In genomic region chr9:131875828-131876485, GRCh38 we compare ENCODE assay signal across 15 cellular contexts.
DNase-seq lines count a peak whose midpoint lies in the region; ATAC-seq, FAIRE-seq and TF ChIP-seq lines count a peak whose summit lies in the region.
"Had no signal": no experiment of that assay in that cellular context is flagged by ENCODE, and none has a peak within 500 bp of the region (broad histone marks: within the 10 kb centered on the region; RNA-seq: fewer than 3 reads in every experiment).

No MANE protein-coding gene starts in this region.

- H3K4me2 ChIP-seq in astrocyte (ENCODE audit: low read length), result peak overlapping the region; percentile 30
- H3K4me2 ChIP-seq: KMS-11 had no signal

- H3K4me3 Mint-ChIP-seq in astrocyte (ENCODE audit: unreplicated experiment), result no peak overlapping the region
- no peak overlapping the region for H3K4me3 Mint-ChIP-seq in natural killer cell treated with Interleukin-12 subunit alpha and Interleukin-12 subunit beta and Interleukin-15 and Interleukin-18, amount 100 ng/mL, for 72 hours

- no peaks in the 10 kb centered on the region for H3K36me3 ChIP-seq in astrocyte (ENCODE audit: insufficient read depth, low read length)

- no peak overlapping the region for H3K9ac ChIP-seq in astrocyte (ENCODE audit: low read length)
- H3K9ac ChIP-seq: KMS-11 had no signal

- TF ChIP-seq CTCF in astrocyte (IDR thresholded peaks at IDR 0.05; ENCODE audit: insufficient read depth, low read depth, low read length), result no peak

- no peaks in the 10 kb centered on the region for H3K79me2 ChIP-seq in astrocyte (ENCODE audit: insufficient read depth, low read length)

- FAIRE-seq in astrocyte (lab: Jason Lieb, UNC), result no peak
- FAIRE-seq: keratinocyte had no signal

- H3K27me3 ChIP-seq in astrocyte (ENCODE audit: insufficient read depth, low read length), result no peaks in the 10 kb centered on the region
- H3K27me3 ChIP-seq: sigmoid colon, tibial nerve had no signal

- H3K36me3 Mint-ChIP-seq in astrocyte (ENCODE audit: low read depth, unreplicated experiment), result peaks cover 9% of the 10 kb centered on the region
- H3K36me3 Mint-ChIP-seq in natural killer cell treated with Interleukin-12 subunit alpha and Interleukin-12 subunit beta and Interleukin-15 and Interleukin-18, amount 100 ng/mL, for 72 hours, result no peaks in the 10 kb centered on the region

- H3K27me3 Mint-ChIP-seq in astrocyte (ENCODE audit: low read depth, unreplicated experiment), result no peaks in the 10 kb centered on the region
- no peaks in the 10 kb centered on the region for H3K27me3 Mint-ChIP-seq in natural killer cell treated with Interleukin-12 subunit alpha and Interleukin-12 subunit beta and Interleukin-15 and Interleukin-18, amount 100 ng/mL, for 72 hours

- H3K27ac Mint-ChIP-seq in astrocyte (ENCODE audit: unreplicated experiment), result no peak overlapping the region
- H3K27ac Mint-ChIP-seq in natural killer cell treated with Interleukin-12 subunit alpha and Interleukin-12 subunit beta and Interleukin-15 and Interleukin-18, amount 100 ng/mL, for 72 hours, result no peak overlapping the region

- no peak overlapping the region for H3K4me3 ChIP-seq in Jurkat, Clone E6-1 (ENCODE audit: low read length)
- no peak overlapping the region for H3K4me3 ChIP-seq in astrocyte (ENCODE audit: insufficient read depth, low read depth, low read length)
- H3K4me3 ChIP-seq: sigmoid colon, tibial nerve had no signal

- ATAC-seq in natural killer cell treated with Interleukin-12 subunit alpha and Interleukin-12 subunit beta and Interleukin-15 and Interleukin-18, amount 100 ng/mL, for 72 hours, result peak; percentile 36 to 76

- no peaks in the 10 kb centered on the region for H3K9me3 ChIP-seq in astrocyte (ENCODE audit: insufficient read depth, low read depth, low read length)
- H3K9me3 ChIP-seq: sigmoid colon, tibial nerve had no signal

- peaks cover 7% of the 10 kb centered on the region for H3K4me1 ChIP-seq in astrocyte (ENCODE audit: insufficient read depth, low read length)
- H3K4me1 ChIP-seq: sigmoid colon, tibial nerve had no signal

- no peaks in the 10 kb centered on the region for H3K9me3 Mint-ChIP-seq in astrocyte (ENCODE audit: unreplicated experiment)
- no peaks in the 10 kb centered on the region for H3K9me3 Mint-ChIP-seq in natural killer cell treated with Interleukin-12 subunit alpha and Interleukin-12 subunit beta and Interleukin-15 and Interleukin-18, amount 100 ng/mL, for 72 hours

- H4K20me1 ChIP-seq in astrocyte (ENCODE audit: insufficient read depth, low read length), result peaks cover 56% of the 10 kb centered on the region

- H2AFZ ChIP-seq in astrocyte (ENCODE audit: low read depth, low read length), result no peak overlapping the region

- DNase-seq in GM03348 (ENCODE audit: low spot score) (peak; percentile 37), astrocyte (ENCODE audit: low read depth) (peak; percentile 29), NCI-H510A treated with DMSO at 0.1 percent for 48 hours (lab: John Stamatoyannopoulos, UW) (no peak)
- peak; percentile 25 for DNase-seq in Jurkat, Clone E6-1 (ENCODE audit: low read depth, low spot score)
- peak; percentile 44 for DNase-seq in natural killer cell treated with Interleukin-12 subunit alpha and Interleukin-12 subunit beta and Interleukin-15 and Interleukin-18, amount 100 ng/mL, for 72 hours (ENCODE audit: low spot score)
- DNase-seq in activated CD8-positive, alpha-beta memory T cell treated with anti-CD3 and anti-CD28 coated beads for 24 hours, result no peak
- no peak for DNase-seq in stimulated activated CD4-positive, alpha-beta T cell treated with anti-CD3 and anti-CD28 coated beads, Interleukin-4, amount 100 ng/mL, for 1 hour
- no peak for DNase-seq in NK-92 treated with Interleukin-12 subunit alpha and Interleukin-12 subunit beta, amount 100 ng/mL, for 24 hours (lab: John Stamatoyannopoulos, UW)
- DNase-seq: Calu3, GOT3, RPMI8226, sigmoid colon had no signal

- H3K4me1 Mint-ChIP-seq in astrocyte (ENCODE audit: low read depth, unreplicated experiment), result no peaks in the 10 kb centered on the region
- H3K4me1 Mint-ChIP-seq in natural killer cell treated with Interleukin-12 subunit alpha and Interleukin-12 subunit beta and Interleukin-15 and Interleukin-18, amount 100 ng/mL, for 72 hours (ENCODE audit: low read depth in 2 of 2), result peaks cover 13 to 15% of the 10 kb centered on the region in 2 donors

- H3K27ac ChIP-seq in astrocyte (ENCODE audit: low read depth, low read length), result no peak overlapping the region
- H3K27ac ChIP-seq: KMS-11, sigmoid colon, tibial nerve had no signal

Comparison
In these comparisons a context has a peak if more than half of its experiments do, and no peak if none do; other contexts are left out.
1. DNase-seq: peak in GM03348 (single experiment), Jurkat, Clone E6-1 (single experiment), astrocyte (single experiment) and natural killer cell treated with Interleukin-12 subunit alpha and Interleukin-12 subunit beta and Interleukin-15 and Interleukin-18, amount 100 ng/mL, for 72 hours (single experiment); none in NCI-H510A treated with DMSO at 0.1 percent for 48 hours (single experiment), activated CD8-positive, alpha-beta memory T cell treated with anti-CD3 and anti-CD28 coated beads for 24 hours (single experiment), stimulated activated CD4-positive, alpha-beta T cell treated with anti-CD3 and anti-CD28 coated beads, Interleukin-4, amount 100 ng/mL, for 1 hour (single experiment) and NK-92 treated with Interleukin-12 subunit alpha and Interleukin-12 subunit beta, amount 100 ng/mL, for 24 hours (single experiment).